ENCODE assay signal across 8 cellular contexts in the genomic region with DNA sequence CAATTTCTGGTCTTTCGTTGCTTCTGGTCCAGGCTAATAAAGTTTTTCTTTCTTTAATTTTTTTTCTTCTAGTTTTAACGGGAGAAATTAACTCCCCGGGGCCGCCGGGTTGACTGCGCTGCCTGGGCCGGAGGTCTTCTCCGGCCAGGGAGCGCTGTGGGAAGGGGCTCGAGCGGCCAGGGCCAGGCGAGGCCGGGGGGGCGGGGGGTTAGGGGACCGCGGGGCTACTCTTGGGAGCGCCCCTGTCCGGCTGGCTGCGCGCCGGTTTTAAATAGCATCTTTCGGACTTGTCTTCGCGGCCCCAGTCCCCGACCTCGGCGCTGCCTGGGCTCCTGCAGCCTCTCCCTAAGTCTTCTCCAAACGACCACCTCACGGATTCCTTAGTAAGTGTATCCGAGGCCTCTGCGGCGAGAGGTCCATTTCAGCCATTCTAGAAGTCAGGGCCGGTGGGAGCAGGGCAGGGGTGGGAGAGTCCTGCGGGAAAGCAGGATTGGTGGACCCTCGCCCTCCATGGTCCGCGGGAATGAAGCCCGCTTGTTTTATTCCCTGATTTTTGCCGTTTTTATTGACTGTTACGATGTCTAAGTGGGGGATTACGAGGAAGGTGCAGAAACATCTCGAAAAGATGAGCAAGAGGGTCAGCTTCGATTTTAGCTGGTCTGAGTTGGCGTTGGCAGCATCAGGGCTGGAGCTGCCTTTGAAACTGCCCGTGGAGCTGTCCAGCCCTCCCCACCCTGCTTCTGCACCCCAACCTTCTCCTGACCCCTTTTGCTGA. TPM values are rescaled to one million over a fixed set of nuclear protein-coding genes. Genes with fewer than 3 reads are reported as not detected.
DNase-seq lines count a peak whose midpoint lies in the region; ATAC-seq and TF ChIP-seq lines count a peak whose summit lies in the region.

No MANE protein-coding gene starts in this region.

- peak overlapping the region; percentile 86 for H2AFZ ChIP-seq in neuronal stem cell (ENCODE audit: low read length)

- TF ChIP-seq CTCF in AG10803 (conservative IDR thresholded peaks at IDR 0.05; ENCODE audit: low read length) = no peak

- H3K4me1 ChIP-seq in neuronal stem cell (ENCODE audit: control insufficient read depth in 2 of 2, insufficient read depth in 1 of 2, low read depth in 1 of 2, low read length in 2 of 2) = peaks cover 0 to 7% of the 10 kb centered on the region in 2 donors

- no peak overlapping the region for H3K4ac ChIP-seq in neuronal stem cell (ENCODE audit: low read length)

- ATAC-seq in GM18511 (IDR thresholded peaks at IDR 0.05; ENCODE audit: unreplicated experiment) (peak; percentile 26), HG02943 (IDR thresholded peaks at IDR 0.05; ENCODE audit: low read depth, unreplicated experiment) (peak; percentile 25)
- peak; percentile 12 for ATAC-seq in activated T-helper 17 cell treated with anti-CD3 and anti-CD28 coated beads, Interleukin-2, amount 50 U/mL, for 72 hours (replicated peaks)

- H3K9me3 Mint-ChIP-seq in activated T-helper 17 cell treated with anti-CD3 and anti-CD28 coated beads, Interleukin-2, amount 50 U/mL, for 72 hours = no peaks in the 10 kb centered on the region

- no peak overlapping the region for H3K14ac ChIP-seq in neuronal stem cell (ENCODE audit: low read length)

- H3K27ac Mint-ChIP-seq in activated T-helper 17 cell treated with anti-CD3 and anti-CD28 coated beads, Interleukin-2, amount 50 U/mL, for 72 hours = peak overlapping the region; percentile 99

- H3K36me3 Mint-ChIP-seq in activated T-helper 17 cell treated with anti-CD3 and anti-CD28 coated beads, Interleukin-2, amount 50 U/mL, for 72 hours (ENCODE audit: low read depth) = peaks cover 46% of the 10 kb centered on the region

- peaks cover 2% of the 10 kb centered on the region for H3K79me1 ChIP-seq in neuronal stem cell (ENCODE audit: low read depth, low read length)

- H2BK15ac ChIP-seq in neuronal stem cell (ENCODE audit: low read length) = no peak overlapping the region

- WGBS in neuronal stem cell (ENCODE audit: extremely low coverage in 2 of 2, insufficient read length in 2 of 2, insufficient replicate concordance in 1 of 2), 2 donors = no CpG with 5 or more reads among the region's 45 CpGs

- H3K4me2 ChIP-seq in neuronal stem cell (ENCODE audit: insufficient read depth, low read length, poor library complexity, severe bottlenecking) = peak overlapping the region; percentile 71

- no peak overlapping the region for H2BK12ac ChIP-seq in neuronal stem cell (ENCODE audit: low read length)

- peak overlapping the region; percentile 98 for H3K4me3 Mint-ChIP-seq in activated T-helper 17 cell treated with anti-CD3 and anti-CD28 coated beads, Interleukin-2, amount 50 U/mL, for 72 hours

- H3K4me1 Mint-ChIP-seq in activated T-helper 17 cell treated with anti-CD3 and anti-CD28 coated beads, Interleukin-2, amount 50 U/mL, for 72 hours = peaks cover 23% of the 10 kb centered on the region

- H3K18ac ChIP-seq in neuronal stem cell (ENCODE audit: low read length) = peak overlapping the region; percentile 89

- DNase-seq in AG10803 (ENCODE audit: low read depth) (peak; percentile 36), NCI-H2227 (lab: John Stamatoyannopoulos, UW; ENCODE audit: unreplicated experiment) (peak; percentile 67), germinal center (ENCODE audit: low spot score) (peak; percentile 28), neuronal stem cell (ENCODE audit: low spot score) (no peak), NCI-H2029 (lab: John Stamatoyannopoulos, UW) (no peak)

- peak overlapping the region; percentile 75 for H3K9ac ChIP-seq in neuronal stem cell (ENCODE audit: low read depth, low read length, poor library complexity)

- H3K36me3 ChIP-seq in neuronal stem cell (replicated peaks in 1 of 2; ENCODE audit: control insufficient read depth in 2 of 2, insufficient read depth in 2 of 2, low read length in 2 of 2) = peaks cover 0 to 38% of the 10 kb centered on the region in 2 donors

- H4K91ac ChIP-seq in neuronal stem cell (ENCODE audit: low read depth, low read length, poor library complexity) = no peak overlapping the region

- H3K4me3 ChIP-seq in AG10803 (ENCODE audit: low read length) (peak overlapping the region; percentile 79), neuronal stem cell (ENCODE audit: low read length in 2 of 2) (peak overlapping the region; percentile 64 to 96)

- no peak overlapping the region for H2BK5ac ChIP-seq in neuronal stem cell (ENCODE audit: low read length)

- no peak overlapping the region for H4K8ac ChIP-seq in neuronal stem cell (ENCODE audit: low read depth, low read length)

- peaks cover 0 to 36% of the 10 kb centered on the region in 2 donors for H3K9me3 ChIP-seq in neuronal stem cell (replicated peaks in 1 of 2; ENCODE audit: control insufficient read depth in 2 of 2, insufficient read depth in 1 of 2, low read depth in 1 of 2, low read length in 2 of 2)

- H3K27ac ChIP-seq in neuronal stem cell (replicated peaks; ENCODE audit: low read length) = peak overlapping the region; percentile 86

- H2AK5ac ChIP-seq in neuronal stem cell (ENCODE audit: low read depth, low read length) = no peak overlapping the region

- peaks cover 4% of the 10 kb centered on the region for H3K27me3 Mint-ChIP-seq in activated T-helper 17 cell treated with anti-CD3 and anti-CD28 coated beads, Interleukin-2, amount 50 U/mL, for 72 hours

- no peaks in the 10 kb centered on the region for H3K27me3 ChIP-seq in neuronal stem cell (ENCODE audit: control insufficient read depth in 3 of 3, insufficient read depth in 3 of 3, low read depth in 1 of 3, low read length in 3 of 3)

- H3K23ac ChIP-seq in neuronal stem cell (ENCODE audit: low read depth, low read length, poor library complexity) = no peak overlapping the region

- no peak overlapping the region for H2BK120ac ChIP-seq in neuronal stem cell (ENCODE audit: low read depth, low read length)

RNA-seq across cellular contexts. Expression of a gene that starts 0.5 kb away (rescaled TPM):
- total RNA-seq in activated T-helper 17 cell treated with anti-CD3 and anti-CD28 coated beads, Interleukin-2, amount 50 U/mL, for 72 hours = 10 to 100 TPM; 31.9 to 45.5 TPM
- 59.1 TPM for polyA plus RNA-seq in neuronal stem cell (2013, experiment 1 of 2)
- 60.5 TPM for polyA plus RNA-seq in neuronal stem cell (2013, experiment 2 of 2)

Comparison
In these comparisons a context has a peak if more than half of its experiments do, and no peak if none do; other contexts are left out.
1. DNase-seq: peak in AG10803 (single experiment), NCI-H2227 (single experiment) and germinal center (single experiment); none in neuronal stem cell (single experiment) and NCI-H2029 (single experiment).
2. Peak in every context shown above with its lines, with median percentiles within 50 percentile points of each other: ATAC-seq.